Comparison of ENCODE assay signal across 16 cellular contexts in genomic region chr4:83738895-83739294, GRCh38.
DNase-seq lines count a peak whose midpoint lies in the region; ATAC-seq and TF ChIP-seq lines count a peak whose summit lies in the region.
"Had no signal": no experiment of that assay in that cellular context is flagged by ENCODE, and none has a peak within 500 bp of the region (broad histone marks: within the 10 kb centered on the region; RNA-seq: fewer than 3 reads in every experiment).

No MANE protein-coding gene starts in this region.

- H3K36me3 ChIP-seq in thyroid gland = no peaks in the 10 kb centered on the region
- H3K36me3 ChIP-seq: BLaER1 treated with 17β-estradiol and CSF1 and Interleukin-3, amounts not matched to agents 10 nM and 100 nM had no signal

- no peaks in the 10 kb centered on the region for H3K27me3 ChIP-seq in thyroid gland
- H3K27me3 ChIP-seq: BLaER1 treated with 17β-estradiol and CSF1 and Interleukin-3, amounts not matched to agents 10 nM and 100 nM had no signal

- TF ChIP-seq POLR2A in thyroid gland (IDR thresholded peaks at IDR 0.05) = no peak

- intact Hi-C loops in thyroid gland (cut with DNase I) = no loop called here
- intact Hi-C loops in Right ventricle myocardium superior (cut with DNase I) = no loop called here

- no peak overlapping the region for H3K4me3 ChIP-seq in thyroid gland (replicated peaks in 1 of 3)
- H3K4me3 ChIP-seq: A549; BLaER1 treated with 17β-estradiol and CSF1 and Interleukin-3, amounts not matched to agents 10 nM and 100 nM had no signal

- no peak for ATAC-seq in Right ventricle myocardium superior (ENCODE audit: poor library complexity)
- ATAC-seq: A549; CD8-positive, alpha-beta T cell had no signal

- 29% methylated on average over 2 of the region's 2 CpGs for WGBS in thyroid gland, 2 donors

- TF ChIP-seq CTCF in thyroid gland (IDR thresholded peaks at IDR 0.05) = no peak

- peaks cover 5% of the 10 kb centered on the region in 2 donors for H3K4me1 ChIP-seq in thyroid gland
- H3K4me1 ChIP-seq: A549; BLaER1 treated with 17β-estradiol and CSF1 and Interleukin-3, amounts not matched to agents 10 nM and 100 nM; Caco-2 had no signal

- no peaks in the 10 kb centered on the region for H3K9me3 ChIP-seq in thyroid gland
- H3K9me3 ChIP-seq: A549; BLaER1 treated with 17β-estradiol and CSF1 and Interleukin-3, amounts not matched to agents 10 nM and 100 nM; Caco-2 had no signal

- H3K27ac ChIP-seq in thyroid gland = peak overlapping the region; percentile 26 to 77 (median 34)
- H3K27ac ChIP-seq: 22Rv1; A549; BLaER1 treated with 17β-estradiol and CSF1 and Interleukin-3, amounts not matched to agents 10 nM and 100 nM; C4-2B had no signal

- DNase-seq in DMS53 (lab: John Stamatoyannopoulos, UW) (peak; percentile 1), DMS53 treated with DMSO at 0.1 percent for 48 hours (lab: John Stamatoyannopoulos, UW; ENCODE audit: unreplicated experiment) (no peak), thyroid gland (peak; percentile 9 to 25), Right ventricle myocardium superior (no peak), NCI-H1436 treated with DMSO at 0.1 percent for 48 hours (lab: John Stamatoyannopoulos, UW) (no peak)
- DNase-seq: AML-193; Caco-2; Calu3; CD4-positive, alpha-beta T cell; CD8-positive, alpha-beta T cell; DMS79 treated with DMSO at 0.1 percent for 48 hours; GF-D8 had no signal

Comparison
In these comparisons a context has a peak if more than half of its experiments do, and no peak if none do; other contexts are left out.
1. DNase-seq: peak in DMS53 (single experiment) and thyroid gland (2 of 2); none in DMS53 treated with DMSO at 0.1 percent for 48 hours (single experiment), Right ventricle myocardium superior (single experiment) and NCI-H1436 treated with DMSO at 0.1 percent for 48 hours (single experiment).